Comparison of ENCODE assay signal across 2 cellular contexts in the genomic region with DNA sequence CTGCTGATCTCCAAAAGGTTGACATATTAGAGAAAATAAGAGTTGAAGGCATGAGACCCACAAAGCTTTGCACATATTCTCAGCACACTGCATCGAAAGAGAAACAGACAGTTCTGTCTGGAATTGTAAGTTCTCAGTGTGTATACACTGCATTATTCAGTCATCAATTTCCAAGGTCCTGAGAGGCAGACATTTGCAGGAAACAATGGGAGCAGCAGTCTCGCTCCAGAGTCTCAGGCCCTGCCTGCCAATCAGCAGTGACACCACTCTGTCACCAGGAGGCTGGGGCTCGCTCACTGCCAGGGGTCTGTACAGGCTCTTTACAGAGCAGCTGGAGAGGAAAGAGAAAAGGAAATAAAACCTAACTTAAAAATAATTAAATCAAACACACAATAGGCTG.
TF ChIP-seq lines count a peak whose summit lies in the region.

No MANE protein-coding gene starts in this region.

TF ChIP-seq in SK-N-SH treated with all-trans-retinoic acid at 6 μM for 48 hours, 23 proteins besides CTCF, POLR2A, EP300 and RAD21:
- TF ChIP-seq, protein P1, sequence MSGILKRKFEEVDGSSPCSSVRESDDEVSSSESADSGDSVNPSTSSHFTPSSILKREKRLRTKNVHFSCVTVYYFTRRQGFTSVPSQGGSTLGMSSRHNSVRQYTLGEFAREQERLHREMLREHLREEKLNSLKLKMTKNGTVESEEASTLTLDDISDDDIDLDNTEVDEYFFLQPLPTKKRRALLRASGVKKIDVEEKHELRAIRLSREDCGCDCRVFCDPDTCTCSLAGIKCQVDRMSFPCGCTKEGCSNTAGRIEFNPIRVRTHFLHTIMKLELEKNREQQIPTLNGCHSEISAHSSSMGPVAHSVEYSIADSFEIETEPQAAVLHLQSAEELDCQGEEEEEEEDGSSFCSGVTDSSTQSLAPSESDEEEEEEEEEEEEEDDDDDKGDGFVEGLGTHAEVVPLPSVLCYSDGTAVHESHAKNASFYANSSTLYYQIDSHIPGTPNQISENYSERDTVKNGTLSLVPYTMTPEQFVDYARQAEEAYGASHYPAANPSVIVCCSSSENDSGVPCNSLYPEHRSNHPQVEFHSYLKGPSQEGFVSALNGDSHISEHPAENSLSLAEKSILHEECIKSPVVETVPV (CRISPR knock-in tag; IDR thresholded peaks at IDR 0.05), result no peak
- TF ChIP-seq TCF4 (CRISPR knock-in tag; IDR thresholded peaks at IDR 0.05; ENCODE audit: borderline replicate concordance), result 0 out of 2 replicates have a peak, but pooled peaks have one; percentile 14
- TF ChIP-seq, protein P2, sequence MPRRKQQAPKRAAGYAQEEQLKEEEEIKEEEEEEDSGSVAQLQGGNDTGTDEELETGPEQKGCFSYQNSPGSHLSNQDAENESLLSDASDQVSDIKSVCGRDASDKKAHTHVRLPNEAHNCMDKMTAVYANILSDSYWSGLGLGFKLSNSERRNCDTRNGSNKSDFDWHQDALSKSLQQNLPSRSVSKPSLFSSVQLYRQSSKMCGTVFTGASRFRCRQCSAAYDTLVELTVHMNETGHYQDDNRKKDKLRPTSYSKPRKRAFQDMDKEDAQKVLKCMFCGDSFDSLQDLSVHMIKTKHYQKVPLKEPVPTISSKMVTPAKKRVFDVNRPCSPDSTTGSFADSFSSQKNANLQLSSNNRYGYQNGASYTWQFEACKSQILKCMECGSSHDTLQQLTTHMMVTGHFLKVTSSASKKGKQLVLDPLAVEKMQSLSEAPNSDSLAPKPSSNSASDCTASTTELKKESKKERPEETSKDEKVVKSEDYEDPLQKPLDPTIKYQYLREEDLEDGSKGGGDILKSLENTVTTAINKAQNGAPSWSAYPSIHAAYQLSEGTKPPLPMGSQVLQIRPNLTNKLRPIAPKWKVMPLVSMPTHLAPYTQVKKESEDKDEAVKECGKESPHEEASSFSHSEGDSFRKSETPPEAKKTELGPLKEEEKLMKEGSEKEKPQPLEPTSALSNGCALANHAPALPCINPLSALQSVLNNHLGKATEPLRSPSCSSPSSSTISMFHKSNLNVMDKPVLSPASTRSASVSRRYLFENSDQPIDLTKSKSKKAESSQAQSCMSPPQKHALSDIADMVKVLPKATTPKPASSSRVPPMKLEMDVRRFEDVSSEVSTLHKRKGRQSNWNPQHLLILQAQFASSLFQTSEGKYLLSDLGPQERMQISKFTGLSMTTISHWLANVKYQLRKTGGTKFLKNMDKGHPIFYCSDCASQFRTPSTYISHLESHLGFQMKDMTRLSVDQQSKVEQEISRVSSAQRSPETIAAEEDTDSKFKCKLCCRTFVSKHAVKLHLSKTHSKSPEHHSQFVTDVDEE (CRISPR knock-in tag; IDR thresholded peaks at IDR 0.05), result 0 out of 2 replicates have a peak, but pooled peaks have one; percentile 27
- no peak for TF ChIP-seq GLIS3 (CRISPR knock-in tag; IDR thresholded peaks at IDR 0.05)
TF ChIP-seq in SK-N-SH treated with all-trans-retinoic acid at 6 μM for 48 hours: peak in this region for 2.

TF ChIP-seq in HepG2, 621 proteins besides CTCF, POLR2A, EP300 and RAD21:
- TF ChIP-seq, protein P3, sequence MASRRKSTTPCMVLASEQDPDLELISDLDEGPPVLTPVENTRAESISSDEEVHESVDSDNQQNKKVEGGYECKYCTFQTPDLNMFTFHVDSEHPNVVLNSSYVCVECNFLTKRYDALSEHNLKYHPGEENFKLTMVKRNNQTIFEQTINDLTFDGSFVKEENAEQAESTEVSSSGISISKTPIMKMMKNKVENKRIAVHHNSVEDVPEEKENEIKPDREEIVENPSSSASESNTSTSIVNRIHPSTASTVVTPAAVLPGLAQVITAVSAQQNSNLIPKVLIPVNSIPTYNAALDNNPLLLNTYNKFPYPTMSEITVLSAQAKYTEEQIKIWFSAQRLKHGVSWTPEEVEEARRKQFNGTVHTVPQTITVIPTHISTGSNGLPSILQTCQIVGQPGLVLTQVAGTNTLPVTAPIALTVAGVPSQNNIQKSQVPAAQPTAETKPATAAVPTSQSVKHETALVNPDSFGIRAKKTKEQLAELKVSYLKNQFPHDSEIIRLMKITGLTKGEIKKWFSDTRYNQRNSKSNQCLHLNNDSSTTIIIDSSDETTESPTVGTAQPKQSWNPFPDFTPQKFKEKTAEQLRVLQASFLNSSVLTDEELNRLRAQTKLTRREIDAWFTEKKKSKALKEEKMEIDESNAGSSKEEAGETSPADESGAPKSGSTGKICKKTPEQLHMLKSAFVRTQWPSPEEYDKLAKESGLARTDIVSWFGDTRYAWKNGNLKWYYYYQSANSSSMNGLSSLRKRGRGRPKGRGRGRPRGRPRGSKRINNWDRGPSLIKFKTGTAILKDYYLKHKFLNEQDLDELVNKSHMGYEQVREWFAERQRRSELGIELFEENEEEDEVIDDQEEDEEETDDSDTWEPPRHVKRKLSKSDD (CRISPR knock-in tag; IDR thresholded peaks at IDR 0.05; ENCODE audit: low read depth), result no peak
- TF ChIP-seq, protein P4, sequence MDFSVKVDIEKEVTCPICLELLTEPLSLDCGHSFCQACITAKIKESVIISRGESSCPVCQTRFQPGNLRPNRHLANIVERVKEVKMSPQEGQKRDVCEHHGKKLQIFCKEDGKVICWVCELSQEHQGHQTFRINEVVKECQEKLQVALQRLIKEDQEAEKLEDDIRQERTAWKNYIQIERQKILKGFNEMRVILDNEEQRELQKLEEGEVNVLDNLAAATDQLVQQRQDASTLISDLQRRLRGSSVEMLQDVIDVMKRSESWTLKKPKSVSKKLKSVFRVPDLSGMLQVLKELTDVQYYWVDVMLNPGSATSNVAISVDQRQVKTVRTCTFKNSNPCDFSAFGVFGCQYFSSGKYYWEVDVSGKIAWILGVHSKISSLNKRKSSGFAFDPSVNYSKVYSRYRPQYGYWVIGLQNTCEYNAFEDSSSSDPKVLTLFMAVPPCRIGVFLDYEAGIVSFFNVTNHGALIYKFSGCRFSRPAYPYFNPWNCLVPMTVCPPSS (IDR thresholded peaks at IDR 0.05), result no peak
- TF ChIP-seq RFXANK (CRISPR knock-in tag; IDR thresholded peaks at IDR 0.05), result no peak
- TF ChIP-seq ZNF773 (CRISPR knock-in tag; IDR thresholded peaks at IDR 0.05; ENCODE audit: borderline replicate concordance), result no peak
- TF ChIP-seq, protein P5, sequence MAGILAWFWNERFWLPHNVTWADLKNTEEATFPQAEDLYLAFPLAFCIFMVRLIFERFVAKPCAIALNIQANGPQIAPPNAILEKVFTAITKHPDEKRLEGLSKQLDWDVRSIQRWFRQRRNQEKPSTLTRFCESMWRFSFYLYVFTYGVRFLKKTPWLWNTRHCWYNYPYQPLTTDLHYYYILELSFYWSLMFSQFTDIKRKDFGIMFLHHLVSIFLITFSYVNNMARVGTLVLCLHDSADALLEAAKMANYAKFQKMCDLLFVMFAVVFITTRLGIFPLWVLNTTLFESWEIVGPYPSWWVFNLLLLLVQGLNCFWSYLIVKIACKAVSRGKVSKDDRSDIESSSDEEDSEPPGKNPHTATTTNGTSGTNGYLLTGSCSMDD (CRISPR knock-in tag; IDR thresholded peaks at IDR 0.05), result no peak
- TF ChIP-seq ZNF44 (CRISPR knock-in tag; IDR thresholded peaks at IDR 0.05), result no peak
- TF ChIP-seq ZNF501 (CRISPR knock-in tag; IDR thresholded peaks at IDR 0.05), result no peak
- no peak for TF ChIP-seq ATM (IDR thresholded peaks at IDR 0.05; ENCODE audit: borderline replicate concordance)
- no peak for TF ChIP-seq CCDC6 (CRISPR knock-in tag; IDR thresholded peaks at IDR 0.05)
